Comparison of ENCODE assay signal across 16 cellular contexts in genomic region chr13:76754414-76754813, GRCh38.
DNase-seq lines count a peak whose midpoint lies in the region; ATAC-seq and TF ChIP-seq lines count a peak whose summit lies in the region.
"Had no signal": no experiment of that assay in that cellular context is flagged by ENCODE, and none has a peak within 500 bp of the region (broad histone marks: within the 10 kb centered on the region; RNA-seq: fewer than 3 reads in every experiment).

No MANE protein-coding gene starts in this region.

- no peak overlapping the region for H2AK5ac ChIP-seq in IMR-90 (ENCODE audit: low read depth, low read length)

- H2BK15ac ChIP-seq in IMR-90 (ENCODE audit: low read depth, low read length) = no peak overlapping the region

- H4K8ac ChIP-seq in IMR-90 (ENCODE audit: low read depth in 2 of 2, low read length in 2 of 2) = no peak overlapping the region

- no peak overlapping the region for H3K27ac Mint-ChIP-seq in activated CD4-positive, alpha-beta memory T cell treated with anti-CD3 and anti-CD28 coated beads for 36 hours
- H3K27ac Mint-ChIP-seq: activated T-cell treated with anti-CD3 and anti-CD28 coated beads, Interleukin-2, amount 50 U/mL, for 24 hours; B cell; mesothelial cell of epicardium; stimulated activated naive CD8-positive, alpha-beta T cell treated with anti-CD3 and anti-CD28 coated beads, Interleukin-15, amount 100 ng/mL, for 72 hours had no signal

- no peaks in the 10 kb centered on the region; the same call in 1 of the 2 replicates for H3K4me1 ChIP-seq in IMR-90 (ENCODE audit: control insufficient read depth, insufficient read depth, low read length)
- H3K4me1 ChIP-seq in body of pancreas = no peaks in the 10 kb centered on the region
- H3K4me1 ChIP-seq in gastroesophageal sphincter = no peaks in the 10 kb centered on the region
- H3K4me1 ChIP-seq in psoas muscle = no peaks in the 10 kb centered on the region

- in situ Hi-C loops in IMR-90 (cut with MboI; ENCODE audit: low sequenced_read_pairs) = no loop called here

- no TSS peak for BruUV-seq in IMR-90 (replicated peaks; lab: Mats Ljungman, UMichigan)

- DNase-seq in IMR-90 = peak; percentile 60
- DNase-seq in body of pancreas = peak in 3 of 4 donors; percentile 8 to 36 (median 23)
- DNase-seq in psoas muscle = no peak
- no peak for DNase-seq in HK-2 (ENCODE audit: unreplicated experiment)
- DNase-seq in NCI-H1694 (lab: John Stamatoyannopoulos, UW) = no peak
- no peak for DNase-seq in activated CD4-positive, alpha-beta memory T cell treated with anti-CD3 and anti-CD28 coated beads for 36 hours
- DNase-seq in MV-4-11 (lab: John Stamatoyannopoulos, UW) = no peak
- DNase-seq: activated CD4-positive, alpha-beta T cell treated with anti-CD3 and anti-CD28 coated beads, Interleukin-2, amount 50 U/mL, for 1 hour; activated T-cell treated with anti-CD3 and anti-CD28 coated beads, Interleukin-2, amount 50 U/mL, for 24 hours; NCI-H1092 treated with DMSO at 0.1 percent for 48 hours; occipital lobe; stimulated activated naive CD8-positive, alpha-beta T cell treated with anti-CD3 and anti-CD28 coated beads, Interleukin-15, amount 100 ng/mL, for 72 hours had no signal

- H3K27me3 Mint-ChIP-seq in activated CD4-positive, alpha-beta memory T cell treated with anti-CD3 and anti-CD28 coated beads for 36 hours = peaks cover 12% of the 10 kb centered on the region
- H3K27me3 Mint-ChIP-seq: stimulated activated naive CD8-positive, alpha-beta T cell treated with anti-CD3 and anti-CD28 coated beads, Interleukin-15, amount 100 ng/mL, for 72 hours had no signal

- 80% methylated on average over 1 of the region's 4 CpGs; no CpG with 5 or more reads in 1 of the 2 experiments for WGBS in IMR-90 (ENCODE audit: extremely low coverage in 2 of 2, insufficient read length in 1 of 2), 2 experiments
- 48 to 65% methylated on average over 4 of the region's 4 CpGs for WGBS in body of pancreas, 2 donors
- 46 to 60% methylated on average over 2 to 4 of the region's 4 CpGs for WGBS in gastroesophageal sphincter (ENCODE audit: low coverage in 1 of 2), 2 donors
- 40 to 51% (median 46%) methylated on average over 4 of the region's 4 CpGs for WGBS in psoas muscle, 3 donors

- H2BK120ac ChIP-seq in IMR-90 (ENCODE audit: low read depth, low read length) = no peak overlapping the region

- no peak for TF ChIP-seq POLR2A in IMR-90 (IDR thresholded peaks at IDR 0.05; ENCODE audit: low read depth, low read length)
- TF ChIP-seq POLR2A in body of pancreas (IDR thresholded peaks at IDR 0.05) = no peak
- TF ChIP-seq POLR2A in gastroesophageal sphincter (IDR thresholded peaks at IDR 0.05) = no peak

- no peak overlapping the region for H3K4me3 Mint-ChIP-seq in activated CD4-positive, alpha-beta memory T cell treated with anti-CD3 and anti-CD28 coated beads for 36 hours
- H3K4me3 Mint-ChIP-seq: activated T-cell treated with anti-CD3 and anti-CD28 coated beads, Interleukin-2, amount 50 U/mL, for 24 hours; B cell; mesothelial cell of epicardium; stimulated activated naive CD8-positive, alpha-beta T cell treated with anti-CD3 and anti-CD28 coated beads, Interleukin-15, amount 100 ng/mL, for 72 hours had no signal

- no peaks in the 10 kb centered on the region; the same call in 1 of the 2 replicates for H3K27me3 ChIP-seq in IMR-90 (ENCODE audit: control insufficient read depth, insufficient read depth, low read length)
- H3K27me3 ChIP-seq in body of pancreas = no peaks in the 10 kb centered on the region
- no peaks in the 10 kb centered on the region for H3K27me3 ChIP-seq in gastroesophageal sphincter
- no peaks in the 10 kb centered on the region for H3K27me3 ChIP-seq in psoas muscle (ENCODE audit: insufficient read depth in 3 of 3, low read length in 2 of 3)
- H3K27me3 ChIP-seq: esophagus muscularis mucosa had no signal

- H4K20me1 ChIP-seq in IMR-90 (ENCODE audit: insufficient read depth, low read length) = no peaks in the 10 kb centered on the region

- POLR2A ChIA-PET in IMR-90 (lab: Charles Lee; ENCODE audit: unreplicated experiment) = no interaction called here
- POLR2A ChIA-PET in activated CD4-positive, alpha-beta memory T cell treated with anti-CD3 and anti-CD28 coated beads for 36 hours (lab: Charles Lee) = interaction anchor here (0.6 kb wide), 1 partner anchor 769 kb away, joined by 3 read pairs; no protein-coding TSS in a partner anchor

- no peak overlapping the region for H4K91ac ChIP-seq in IMR-90 (ENCODE audit: insufficient read depth, low read depth, low read length)

- no peak overlapping the region for H3K14ac ChIP-seq in IMR-90 (replicated peaks; ENCODE audit: low read depth, low read length)

- H3K4ac ChIP-seq in IMR-90 (ENCODE audit: low read depth, low read length) = no peak overlapping the region

- TF ChIP-seq CTCF in IMR-90 (conservative IDR thresholded peaks at IDR 0.05; ENCODE audit: low read depth, low read length) (no peak), body of pancreas (IDR thresholded peaks at IDR 0.05) (no peak), gastroesophageal sphincter (IDR thresholded peaks at IDR 0.05) (no peak), psoas muscle (IDR thresholded peaks at IDR 0.05) (no peak)

- H3K56ac ChIP-seq in IMR-90 (ENCODE audit: extremely low read depth, insufficient read depth, low read length) = no peak overlapping the region

- no peak for TF ChIP-seq EP300 in gastroesophageal sphincter (IDR thresholded peaks at IDR 0.05)

- no peaks in the 10 kb centered on the region for H3K9me1 ChIP-seq in IMR-90 (ENCODE audit: insufficient read depth, low read length)

- no peak overlapping the region for H3K9ac ChIP-seq in IMR-90 (ENCODE audit: low read depth, low read length)

- no peak overlapping the region for H2BK20ac ChIP-seq in IMR-90 (ENCODE audit: low read depth, low read length)

- CTCF ChIA-PET in IMR-90 (lab: Yijun Ruan, JAX) = interaction anchor here (0.7 kb wide), 1 partner anchor 14 kb away, joined by 8 read pairs; no protein-coding TSS in a partner anchor
- CTCF ChIA-PET in activated CD4-positive, alpha-beta memory T cell treated with anti-CD3 and anti-CD28 coated beads for 36 hours (lab: Charles Lee) = interaction anchor here (0.7 kb wide), 1 partner anchor 9 kb away, joined by 3 read pairs; no protein-coding TSS in a partner anchor

- no peak overlapping the region for H2BK5ac ChIP-seq in IMR-90 (ENCODE audit: low read depth, low read length, poor library complexity, severe bottlenecking)

- H3K36me3 ChIP-seq in IMR-90 (ENCODE audit: control insufficient read depth, insufficient read depth, low read length) (no peaks in the 10 kb centered on the region), body of pancreas (replicated peaks in 1 of 2; ENCODE audit: insufficient read depth in 1 of 2, low read depth in 2 of 2) (no peaks in the 10 kb centered on the region), gastroesophageal sphincter (no peaks in the 10 kb centered on the region), psoas muscle (ENCODE audit: insufficient read depth in 1 of 2, low read depth in 1 of 2) (no peaks in the 10 kb centered on the region)
- H3K36me3 ChIP-seq: esophagus muscularis mucosa had no signal

- TF ChIP-seq RAD21 in IMR-90 (IDR thresholded peaks at IDR 0.05; ENCODE audit: low read length) = no peak

- H3K4me3 ChIP-seq in IMR-90 (ENCODE audit: insufficient read depth, low read depth, low read length) = no peak overlapping the region
- no peak overlapping the region for H3K4me3 ChIP-seq in body of pancreas
- H3K4me3 ChIP-seq in gastroesophageal sphincter = no peak overlapping the region
- H3K4me3 ChIP-seq in psoas muscle = no peak overlapping the region
- H3K4me3 ChIP-seq: esophagus muscularis mucosa had no signal

- H3K23ac ChIP-seq in IMR-90 (ENCODE audit: low read depth, low read length) = no peak overlapping the region

- intact Hi-C loops in IMR-90 (cut with micrococcal nuclease) (no loop called here), body of pancreas (cut with DNase I) (no loop called here), psoas muscle (cut with DNase I) (no loop called here)
- intact Hi-C loops in activated CD4-positive, alpha-beta memory T cell treated with anti-CD3 and anti-CD28 coated beads for 36 hours (cut with micrococcal nuclease) = no loop called here

- dilution Hi-C loops in IMR-90 (cut with HindIII; ENCODE audit: low sequenced_read_pairs, unreplicated experiment) = no loop called here

- H3K27ac ChIP-seq in IMR-90 (ENCODE audit: insufficient read depth, low read length) (no peak overlapping the region), body of pancreas (no peak overlapping the region), gastroesophageal sphincter (no peak overlapping the region), psoas muscle (peak overlapping the region; percentile 0)
- H3K27ac ChIP-seq: esophagus muscularis mucosa had no signal

- no peak overlapping the region for H2AK9ac ChIP-seq in IMR-90 (replicated peaks; ENCODE audit: low read depth, low read length, poor library complexity)

- ATAC-seq in IMR-90 (ENCODE audit: low read depth) = no peak
- ATAC-seq in body of pancreas = no peak
- ATAC-seq in gastroesophageal sphincter = peak; percentile 51
- ATAC-seq in psoas muscle = peak in 1 of 4 donors; percentile 29
- ATAC-seq: stimulated activated naive CD8-positive, alpha-beta T cell treated with anti-CD3 and anti-CD28 coated beads, Interleukin-15, amount 100 ng/mL, for 72 hours had no signal

- H4K5ac ChIP-seq in IMR-90 (ENCODE audit: low read depth, low read length) = no peak overlapping the region

- H3K4me1 Mint-ChIP-seq in activated CD4-positive, alpha-beta memory T cell treated with anti-CD3 and anti-CD28 coated beads for 36 hours (ENCODE audit: low read depth) = no peaks in the 10 kb centered on the region
- H3K4me1 Mint-ChIP-seq: B cell; stimulated activated naive CD8-positive, alpha-beta T cell treated with anti-CD3 and anti-CD28 coated beads, Interleukin-15, amount 100 ng/mL, for 72 hours had no signal

- H2AFZ ChIP-seq in IMR-90 (replicated peaks; ENCODE audit: low read length, poor library complexity) = no peak overlapping the region

- no peaks in the 10 kb centered on the region for H3K9me3 Mint-ChIP-seq in activated CD4-positive, alpha-beta memory T cell treated with anti-CD3 and anti-CD28 coated beads for 36 hours
- H3K9me3 Mint-ChIP-seq: activated T-cell treated with anti-CD3 and anti-CD28 coated beads, Interleukin-2, amount 50 U/mL, for 24 hours; mesothelial cell of epicardium; stimulated activated naive CD8-positive, alpha-beta T cell treated with anti-CD3 and anti-CD28 coated beads, Interleukin-15, amount 100 ng/mL, for 72 hours had no signal

- no peak overlapping the region for H3K18ac ChIP-seq in IMR-90 (ENCODE audit: low read depth, low read length)

- no peaks in the 10 kb centered on the region for H3K36me3 Mint-ChIP-seq in activated CD4-positive, alpha-beta memory T cell treated with anti-CD3 and anti-CD28 coated beads for 36 hours
- H3K36me3 Mint-ChIP-seq: mesothelial cell of epicardium had no signal

- H3K9me3 ChIP-seq in IMR-90 (ENCODE audit: control insufficient read depth, insufficient read depth, low read length) (no peaks in the 10 kb centered on the region), body of pancreas (no peaks in the 10 kb centered on the region), gastroesophageal sphincter (no peaks in the 10 kb centered on the region), psoas muscle (no peaks in the 10 kb centered on the region)
- H3K9me3 ChIP-seq: esophagus muscularis mucosa had no signal

- H3K4me2 ChIP-seq in IMR-90 (ENCODE audit: low read depth, low read length) = no peak overlapping the region

- H3K79me1 ChIP-seq in IMR-90 (ENCODE audit: low read depth in 1 of 2, low read length in 2 of 2) = no peaks in the 10 kb centered on the region

Comparison
In these comparisons a context has a peak if more than half of its experiments do, and no peak if none do; other contexts are left out.
1. DNase-seq: peak in IMR-90 (single experiment) and body of pancreas (3 of 4); none in psoas muscle (0 of 2), HK-2 (single experiment), NCI-H1694 (single experiment), activated CD4-positive, alpha-beta memory T cell treated with anti-CD3 and anti-CD28 coated beads for 36 hours (single experiment) and MV-4-11 (single experiment).